Comparison of ENCODE assay signal across 24 cellular contexts in genomic region chr1:51753969-51754368, GRCh38.
DNase-seq lines count a peak whose midpoint lies in the region; ATAC-seq, FAIRE-seq and TF ChIP-seq lines count a peak whose summit lies in the region.
"Had no signal": no experiment of that assay in that cellular context is flagged by ENCODE, and none has a peak within 500 bp of the region (broad histone marks: within the 10 kb centered on the region; RNA-seq: fewer than 3 reads in every experiment).

No MANE protein-coding gene starts in this region.

- no peaks in the 10 kb centered on the region for H3K79me2 ChIP-seq in GM12878 (ENCODE audit: control insufficient read depth, insufficient read depth, low read length)

- H3K36me3 Mint-ChIP-seq in nephron progenitor cell (ENCODE audit: low read depth): peaks cover 69% of the 10 kb centered on the region

- ATAC-seq in right cardiac atrium: no peak
- peak; percentile 39; the same call in 1 of the 3 replicates for ATAC-seq in GM12878
- no peak for ATAC-seq in HG03139 (IDR thresholded peaks at IDR 0.05; ENCODE audit: unreplicated experiment)
- ATAC-seq in GM18858 (IDR thresholded peaks at IDR 0.05; ENCODE audit: unreplicated experiment): no peak
- ATAC-seq: PC-3, SK-N-SH treated with all-trans-retinoic acid at 6 μM for 48 hours had no signal

- H3K36me3 ChIP-seq in cardiac muscle cell (peaks cover 44% of the 10 kb centered on the region), GM12878 (ENCODE audit: control insufficient read depth in 2 of 2, insufficient read depth in 2 of 2, low read length in 1 of 2) (peaks cover 4 to 13% of the 10 kb centered on the region in 2 experiments)

- SMC1A ChIA-PET in GM12878 (lab: Charles Lee; ENCODE audit: uncharacterized antibody, unreplicated experiment): interaction anchor here (1.5 to 2.4 kb wide), 3 partner anchors 9 to 21 kb away, joined by 5 to 12 read pairs (median 10); no protein-coding TSS in a partner anchor

- no peak for DNase-seq in cardiac muscle cell (ENCODE audit: low read depth in 1 of 2, low spot score in 1 of 2)
- no peak for DNase-seq in right cardiac atrium
- DNase-seq in Jurkat, Clone E6-1 (ENCODE audit: low read depth, low spot score): peak; percentile 39
- DNase-seq in GM12878 (ENCODE audit: low read depth, low spot score): no peak
- DNase-seq in nephron progenitor cell: no peak
- DNase-seq in T-helper 1 cell: no peak
- DNase-seq: ACHN; C1 segment of cervical spinal cord; CD8-positive, alpha-beta memory T cell; HCEC 1CT; IMR-90; MV-4-11; NCI-H1417; NCI-H187 treated with DMSO at 0.1 percent for 48 hours; NCI-H226; NCI-H524; NCI-H82; PC-3; RPMI8226; SIG-M5 had no signal

- intact Hi-C loops in right cardiac atrium (cut with DNase I): no loop called here
- intact Hi-C loops in GM12878 (cut with micrococcal nuclease; ENCODE audit: unreplicated experiment): no loop called here

- H3K9ac ChIP-seq in GM12878 (ENCODE audit: control insufficient read depth, insufficient read depth, low read length): no peak overlapping the region

- no peak for TF ChIP-seq EP300 in GM12878 (IDR thresholded peaks at IDR 0.05; ENCODE audit: borderline replicate concordance in 1 of 2, control insufficient read depth in 1 of 2, low read depth in 2 of 2, low read length in 2 of 2)

- RAD21 ChIA-PET in GM12878 (lab: Charles Lee; ENCODE audit: unreplicated experiment): interaction anchor here (1.6 kb wide), 1 partner anchor 23 kb away, joined by 4 read pairs; no protein-coding TSS in a partner anchor

- peak overlapping the region; percentile 41 for H3K27ac ChIP-seq in cardiac muscle cell
- no peak overlapping the region for H3K27ac ChIP-seq in right cardiac atrium (ENCODE audit: low read length)
- H3K27ac ChIP-seq in GM12878 (ENCODE audit: control insufficient read depth, insufficient read depth): no peak overlapping the region

- BruUV-seq in GM12878 (replicated peaks; lab: Mats Ljungman, UMichigan): TSS peak; percentile 14

- no peak for TF ChIP-seq POLR2A in GM12878 (IDR thresholded peaks at IDR 0.05; ENCODE audit: low read depth, low read length)

- peaks cover 5% of the 10 kb centered on the region for H3K9me3 Mint-ChIP-seq in nephron progenitor cell

- no peak for TF ChIP-seq RAD21 in GM12878 (IDR thresholded peaks at IDR 0.05; ENCODE audit: insufficient read depth, low read depth, low read length)

- H3K9me3 ChIP-seq in cardiac muscle cell (ENCODE audit: low read depth) (no peaks in the 10 kb centered on the region), right cardiac atrium (ENCODE audit: control insufficient read depth, low read length) (no peaks in the 10 kb centered on the region), GM12878 (replicated peaks; ENCODE audit: control insufficient read depth, insufficient read depth, low read length) (peaks cover 6% of the 10 kb centered on the region; the same call in 2 of the 3 replicates)

- CTCF ChIA-PET in GM12878 (lab: Yijun Ruan, JAX): interaction anchor here (0.6 to 2.3 kb wide), 5 partner anchors 12 to 583 kb away, joined by 3 to 10 read pairs (median 3); no protein-coding TSS in a partner anchor

- H3K4me3 ChIP-seq in cardiac muscle cell (no peak overlapping the region), right cardiac atrium (ENCODE audit: low read length) (no peak overlapping the region), GM12878 (no peak overlapping the region)
- no peak overlapping the region for H3K4me3 ChIP-seq in Jurkat, Clone E6-1 (ENCODE audit: low read length)

- peak overlapping the region; percentile 61 for H3K27ac Mint-ChIP-seq in nephron progenitor cell

- no peaks in the 10 kb centered on the region for H3K27me3 ChIP-seq in cardiac muscle cell
- H3K27me3 ChIP-seq in right cardiac atrium (ENCODE audit: control insufficient read depth, insufficient read depth): no peaks in the 10 kb centered on the region
- H3K27me3 ChIP-seq in GM12878 (replicated peaks in 1 of 2; ENCODE audit: control insufficient read depth in 2 of 2, insufficient read depth in 2 of 2, low read length in 1 of 2): no peaks in the 10 kb centered on the region

- H3K4me3 Mint-ChIP-seq in nephron progenitor cell: no peak overlapping the region
- H3K4me3 Mint-ChIP-seq: CD8-positive, alpha-beta memory T cell had no signal

- H3K27me3 Mint-ChIP-seq in nephron progenitor cell (ENCODE audit: low read depth, poor library complexity): no peaks in the 10 kb centered on the region
- H3K27me3 Mint-ChIP-seq: CD8-positive, alpha-beta memory T cell had no signal

- H3K4me1 Mint-ChIP-seq in nephron progenitor cell: no peaks in the 10 kb centered on the region

- no peaks in the 10 kb centered on the region for H4K20me1 ChIP-seq in GM12878 (ENCODE audit: control insufficient read depth, insufficient read depth)

- TF ChIP-seq CTCF in cardiac muscle cell (IDR thresholded peaks at IDR 0.05; ENCODE audit: low read depth, low read length) (no peak), GM12878 (IDR thresholded peaks at IDR 0.05 in 2 of 3, conservative IDR thresholded peaks at IDR 0.05 in 1 of 3; ENCODE audit: control insufficient read depth in 2 of 3, extremely low read depth in 1 of 3, insufficient read depth in 1 of 3, low read depth in 3 of 3, low read length in 3 of 3) (no peak), nephron progenitor cell (IDR thresholded peaks at IDR 0.05) (no peak)

- H3K4me2 ChIP-seq in GM12878 (ENCODE audit: control insufficient read depth, insufficient read depth): no peak overlapping the region

- no peak overlapping the region for H2AFZ ChIP-seq in GM12878 (ENCODE audit: control insufficient read depth, low read depth, low read length)

- POLR2A ChIA-PET in GM12878 (lab: Charles Lee): interaction anchor here (1.0 to 1.1 kb wide), 2 partner anchors 25 to 27 kb away, joined by 3 to 4 read pairs; no protein-coding TSS in a partner anchor

- peaks cover 6% of the 10 kb centered on the region for H3K4me1 ChIP-seq in cardiac muscle cell (ENCODE audit: low read depth)
- no peaks in the 10 kb centered on the region for H3K4me1 ChIP-seq in right cardiac atrium (ENCODE audit: control insufficient read depth, insufficient read depth, low read length)
- H3K4me1 ChIP-seq in GM12878 (ENCODE audit: control insufficient read depth, insufficient read depth, low read length): no peaks in the 10 kb centered on the region; the same call in 1 of the 2 replicates

- in situ Hi-C loops in GM12878 (cut with MboI): no loop called here

- no peak for FAIRE-seq in GM12878 (lab: Jason Lieb, UNC)
- FAIRE-seq: HTR-8/SVneo had no signal

TF ChIP-seq in GM12878, 131 proteins besides CTCF, POLR2A, EP300 and RAD21:
- TF ChIP-seq FOXK2 (IDR thresholded peaks at IDR 0.05) (no peak), GATAD2B (conservative IDR thresholded peaks at IDR 0.05; ENCODE audit: low read depth) (no peak), BHLHE40 (IDR thresholded peaks at IDR 0.05; ENCODE audit: borderline replicate concordance in 1 of 2, low read depth in 2 of 2, low read length in 1 of 2) (peak; percentile 61 to 72; a peak in 2 of 4 replicates), RUNX3 (IDR thresholded peaks at IDR 0.05; ENCODE audit: low read length) (0 out of 2 replicates have a peak, but pooled peaks have one; percentile 25)
